In the genomic region with DNA sequence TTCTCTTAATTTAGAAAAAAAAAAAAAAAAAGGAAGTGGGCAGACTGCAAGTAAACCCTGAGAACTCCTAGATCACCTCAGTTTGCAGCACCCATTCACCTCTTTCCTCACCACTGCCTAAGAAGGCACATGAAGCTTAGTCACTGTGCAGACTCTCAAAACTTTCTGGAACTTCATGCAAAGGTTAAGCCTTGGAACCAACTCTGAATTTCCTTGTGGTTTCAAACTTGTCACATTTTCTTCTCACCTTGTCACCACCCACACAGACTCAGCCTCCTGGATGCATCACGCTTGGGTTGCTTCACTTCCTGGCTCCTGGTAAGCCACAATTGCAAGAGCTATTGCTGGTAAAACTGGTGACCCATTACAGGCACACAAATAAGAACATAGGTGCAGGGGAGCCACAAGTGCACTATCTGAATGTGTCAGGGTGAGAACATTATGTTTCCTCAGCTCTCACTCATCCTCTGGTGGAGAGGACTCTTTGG, we compare ENCODE assay signal across 10 cellular contexts. TPM values are rescaled to one million over a fixed set of nuclear protein-coding genes. Genes with fewer than 3 reads are reported as not detected.
DNase-seq lines count a peak whose midpoint lies in the region; ATAC-seq and TF ChIP-seq lines count a peak whose summit lies in the region.
"Had no signal": no experiment of that assay in that cellular context is flagged by ENCODE, and none has a peak within 500 bp of the region (broad histone marks: within the 10 kb centered on the region; RNA-seq: fewer than 3 reads in every experiment).

No MANE protein-coding gene starts in this region.

- intact Hi-C loops in left colon (cut with DNase I, micrococcal nuclease): no loop called here

- ATAC-seq in HG02571 (IDR thresholded peaks at IDR 0.05; ENCODE audit: unreplicated experiment): peak; percentile 58
- peak; percentile 37 for ATAC-seq in left colon
- peak; percentile 97 for ATAC-seq in stimulated activated naive CD8-positive, alpha-beta T cell treated with anti-CD3 and anti-CD28 coated beads, Interleukin-15, Interleukin-2, amounts not matched to agents 100 U/mL and 50 U/mL, for 24 hours

- CTCF ChIA-PET in GM10248 (lab: Yijun Ruan, JAX): interaction anchor here (1.1 to 4.0 kb wide), 5 partner anchors 8 to 27 kb away, joined by 3 to 30 read pairs (median 4); no protein-coding TSS in a partner anchor

- DNase-seq in GM10248 (ENCODE audit: extremely low spot score): peak; percentile 71
- DNase-seq in NAMALWA (ENCODE audit: low spot score): peak; percentile 52
- DNase-seq in activated T-cell treated with anti-CD3 and anti-CD28 coated beads for 4 hours: peak; percentile 76
- peak in 1 of 2 donors; percentile 31 for DNase-seq in left colon
- peak; percentile 79 for DNase-seq in stimulated activated naive CD8-positive, alpha-beta T cell treated with anti-CD3 and anti-CD28 coated beads, Interleukin-15, Interleukin-2, amounts not matched to agents 100 U/mL and 50 U/mL, for 24 hours
- DNase-seq in NCI-H1092 treated with DMSO at 0.1 percent for 48 hours (lab: John Stamatoyannopoulos, UW): no peak
- DNase-seq in NCI-H345 treated with DMSO at 0.1 percent for 48 hours (lab: John Stamatoyannopoulos, UW; ENCODE audit: unreplicated experiment): no peak

- TF ChIP-seq CTCF in GM10248 (IDR thresholded peaks at IDR 0.05; ENCODE audit: control extremely low read depth, extremely low read depth, low read depth, missing control alignments): no peak

- POLR2A ChIA-PET in GM10248 (lab: Yijun Ruan, JAX): interaction anchor here (0.7 kb wide), 1 partner anchor 16 kb away, joined by 6 read pairs; no protein-coding TSS in a partner anchor

RNA-seq across cellular contexts. Expression of a gene that starts 15.0 kb away (rescaled TPM):
- 10 to 100 TPM; 79.8 to 90.8 TPM for total RNA-seq in left colon

RNA-seq across cellular contexts. Expression of a gene that starts 29.9 kb away (rescaled TPM):
- total RNA-seq in left colon: 100 to 1,000 TPM; 125 to 255 TPM
- total RNA-seq: NCI-H460, neural crest cell had no signal

Comparison
In these comparisons a context has a peak if more than half of its experiments do, and no peak if none do; other contexts are left out.
1. DNase-seq: peak in GM10248 (single experiment), NAMALWA (single experiment), activated T-cell treated with anti-CD3 and anti-CD28 coated beads for 4 hours (single experiment) and stimulated activated naive CD8-positive, alpha-beta T cell treated with anti-CD3 and anti-CD28 coated beads, Interleukin-15, Interleukin-2, amounts not matched to agents 100 U/mL and 50 U/mL, for 24 hours (single experiment); none in NCI-H1092 treated with DMSO at 0.1 percent for 48 hours (single experiment) and NCI-H345 treated with DMSO at 0.1 percent for 48 hours (single experiment).
2. ATAC-seq: peak in every context shown above with its lines; median percentile 97 in stimulated activated naive CD8-positive, alpha-beta T cell treated with anti-CD3 and anti-CD28 coated beads, Interleukin-15, Interleukin-2, amounts not matched to agents 100 U/mL and 50 U/mL, for 24 hours; 58 in HG02571; 37 in left colon.